8 cellular contexts compared by ENCODE assay signal in genomic region chr1:35539824-35540261, GRCh38. TPM values are rescaled to one million over a fixed set of nuclear protein-coding genes. Genes with fewer than 3 reads are reported as not detected.
DNase-seq lines count a peak whose midpoint lies in the region; ATAC-seq and TF ChIP-seq lines count a peak whose summit lies in the region.

No MANE protein-coding gene starts in this region.

- no peaks in the 10 kb centered on the region for H3K9me3 Mint-ChIP-seq in naive thymus-derived CD8-positive, alpha-beta T cell

- POLR2A ChIA-PET in naive thymus-derived CD8-positive, alpha-beta T cell (lab: Charles Lee), result interaction anchor here (0.5 to 4.3 kb wide), 4 partner anchors 17 to 88 kb away, joined by 3 to 22 read pairs (median 7); partner anchors contain the start of genes KIAA0319L and NCDN

- H3K27ac Mint-ChIP-seq in naive thymus-derived CD8-positive, alpha-beta T cell, result peak overlapping the region; percentile 84 to 98 (median 96)

- peaks cover 0 to 11% (median 2%) of the 10 kb centered on the region in 3 donors for H3K36me3 Mint-ChIP-seq in naive thymus-derived CD8-positive, alpha-beta T cell

- peak overlapping the region in 9 of 10 donors; percentile 59 to 85 (median 79) for H3K4me3 Mint-ChIP-seq in naive thymus-derived CD8-positive, alpha-beta T cell

- no peak for ATAC-seq in naive thymus-derived CD8-positive, alpha-beta T cell
- ATAC-seq in GM21723 (IDR thresholded peaks at IDR 0.05; ENCODE audit: unreplicated experiment), result no peak
- no peak for ATAC-seq in GM21717 (IDR thresholded peaks at IDR 0.05; ENCODE audit: unreplicated experiment)

- no peaks in the 10 kb centered on the region for H3K27me3 Mint-ChIP-seq in naive thymus-derived CD8-positive, alpha-beta T cell

- H3K4me1 Mint-ChIP-seq in naive thymus-derived CD8-positive, alpha-beta T cell, result peaks cover 50 to 93% (median 91%) of the 10 kb centered on the region in 4 donors

- peak; percentile 66 for DNase-seq in EH (ENCODE audit: low read depth)
- peak; percentile 30 for DNase-seq in HS-5 (ENCODE audit: low read depth)
- peak; percentile 64 for DNase-seq in astrocyte of the spinal cord (ENCODE audit: low read depth, low spot score)
- no peak for DNase-seq in naive thymus-derived CD8-positive, alpha-beta T cell
- DNase-seq in stimulated activated CD4-positive, alpha-beta T cell treated with anti-CD3 and anti-CD28 coated beads, Interleukin-2, amount 100 ng/mL, for 48 hours, result no peak
- DNase-seq in UCSD-AML1 (lab: John Stamatoyannopoulos, UW; ENCODE audit: unreplicated experiment), result no peak

- in situ Hi-C loops in astrocyte of the spinal cord (cut with HindIII; ENCODE audit: low sequenced_read_pairs), result no loop called here

- TF ChIP-seq CTCF in astrocyte of the spinal cord (IDR thresholded peaks at IDR 0.05; ENCODE audit: low read depth, low read length), result no peak

- no peak overlapping the region for H3K4me3 ChIP-seq in astrocyte of the spinal cord (ENCODE audit: low read depth, low read length)

RNA-seq across cellular contexts. Expression of gene KIAA0319L, which starts 17.4 kb away (rescaled TPM):
- 10 to 100 TPM; 70.9 to 71.1 TPM for total RNA-seq in naive thymus-derived CD8-positive, alpha-beta T cell
- polyA plus RNA-seq in naive thymus-derived CD8-positive, alpha-beta T cell, result 10 to 100 TPM; 16.0 to 25.2 (median 21.9) TPM

RNA-seq across cellular contexts. Expression of gene NCDN, which starts 17.8 kb away (rescaled TPM):
- total RNA-seq in naive thymus-derived CD8-positive, alpha-beta T cell, result 10 to 100 TPM; 25.0 to 25.6 TPM
- polyA plus RNA-seq in naive thymus-derived CD8-positive, alpha-beta T cell, result 10 to 100 TPM; 11.7 to 18.1 (median 16.6) TPM

RNA-seq across cellular contexts. Expression of gene TFAP2E, which starts 33.3 kb away (rescaled TPM):
- total RNA-seq in naive thymus-derived CD8-positive, alpha-beta T cell, result 1 to 10 TPM; 2.6 to 3.2 TPM
- under 1 TPM; 0.20 to 0.59 (median 0.40) TPM for polyA plus RNA-seq in naive thymus-derived CD8-positive, alpha-beta T cell

Comparison
In these comparisons a context has a peak if more than half of its experiments do, and no peak if none do; other contexts are left out.
1. DNase-seq: peak in EH (single experiment), HS-5 (single experiment) and astrocyte of the spinal cord (single experiment); none in naive thymus-derived CD8-positive, alpha-beta T cell (0 of 10), stimulated activated CD4-positive, alpha-beta T cell treated with anti-CD3 and anti-CD28 coated beads, Interleukin-2, amount 100 ng/mL, for 48 hours (0 of 2) and UCSD-AML1 (single experiment).